34 cellular contexts compared by ENCODE assay signal in genomic region chrX:28178206-28178605, GRCh38.
"Had no signal": no experiment of that assay in that cellular context is flagged by ENCODE, and none has a peak within 500 bp of the region (broad histone marks: within the 10 kb centered on the region; RNA-seq: fewer than 3 reads in every experiment).

No MANE protein-coding gene starts in this region.

- DNase-seq: Karpas-422, Kasumi-1, MG63, MM.1S, MV-4-11, NCI-H1048, NCI-H1092, NCI-H1092 treated with DMSO at 0.1 percent for 48 hours, NCI-H1105, NCI-H1105 treated with DMSO at 0.1 percent for 48 hours, NCI-H1417, NCI-H1417 treated with DMSO at 0.1 percent for 48 hours, NCI-H1436, NCI-H1436 treated with DMSO at 0.1 percent for 48 hours, NCI-H146, NCI-H1694, NCI-H1694 treated with DMSO at 0.1 percent for 48 hours, NCI-H187, NCI-H187 treated with DMSO at 0.1 percent for 48 hours, NCI-H1930, NCI-H2029, NCI-H2029 treated with DMSO at 0.1 percent for 48 hours, NCI-H2081, NCI-H2081 treated with DMSO at 0.1 percent for 48 hours, NCI-H2107, NCI-H2171, NCI-H2171 treated with DMSO at 0.1 percent for 48 hours, NCI-H2227 treated with DMSO at 0.1 percent for 48 hours, NCI-H226, NCI-H345, NCI-H446, NCI-H446 treated with DMSO at 0.1 percent for 48 hours, NCI-H510A, NCI-H510A treated with DMSO at 0.1 percent for 48 hours had no signal
